In genomic region chr17:77197115-77197514, GRCh38 we compare ENCODE assay signal across 7 cellular contexts.
"Had no signal": no experiment of that assay in that cellular context is flagged by ENCODE, and none has a peak within 500 bp of the region (broad histone marks: within the 10 kb centered on the region; RNA-seq: fewer than 3 reads in every experiment).

No MANE protein-coding gene starts in this region.

- H3K4me3 ChIP-seq: GM23338, HAP-1, K562 had no signal

- H3K9me3 ChIP-seq: HAP-1 had no signal

- H3K4me2 ChIP-seq: GM23338 had no signal

- H3K4me1 ChIP-seq: HAP-1 had no signal

- H2AFZ ChIP-seq: GM23338 had no signal

- ATAC-seq: GM23338, HCT116, K562 had no signal

- DNase-seq: H7, IMR-90 had no signal

- FAIRE-seq: HTR-8/SVneo, K562 had no signal
